In genomic region chr9:85172001-85172978, GRCh38 we compare ENCODE assay signal across 20 cellular contexts.
DNase-seq lines count a peak whose midpoint lies in the region; ATAC-seq, FAIRE-seq and TF ChIP-seq lines count a peak whose summit lies in the region.
"Had no signal": no experiment of that assay in that cellular context is flagged by ENCODE, and none has a peak within 500 bp of the region (broad histone marks: within the 10 kb centered on the region; RNA-seq: fewer than 3 reads in every experiment).

No MANE protein-coding gene starts in this region.

- no peak overlapping the region for H4K8ac ChIP-seq in mesenchymal stem cell (ENCODE audit: low read length)

- H2BK120ac ChIP-seq in mesenchymal stem cell (ENCODE audit: low read depth, low read length): no peak overlapping the region

- no peaks in the 10 kb centered on the region for H3K36me3 Mint-ChIP-seq in HFFc6 (ENCODE audit: low read depth)
- H3K36me3 Mint-ChIP-seq: stimulated activated effector memory CD8-positive, alpha-beta T cell treated with anti-CD3 and anti-CD28 coated beads, Interleukin-12 subunit alpha, Interleukin-12 subunit beta, amount 100 ng/mL, for 72 hours had no signal

- no peaks in the 10 kb centered on the region for H3K27me3 ChIP-seq in BLaER1
- H3K27me3 ChIP-seq in KMS-11 (ENCODE audit: insufficient read depth, low read depth): no peaks in the 10 kb centered on the region
- H3K27me3 ChIP-seq in mesenchymal stem cell (ENCODE audit: control insufficient read depth in 1 of 2, insufficient read depth in 1 of 2, low read length in 2 of 2): no peaks in the 10 kb centered on the region
- no peaks in the 10 kb centered on the region for H3K27me3 ChIP-seq in sigmoid colon
- H3K27me3 ChIP-seq: transverse colon had no signal

- H3K4me3 Mint-ChIP-seq in HFFc6: no peak overlapping the region
- H3K4me3 Mint-ChIP-seq: activated CD4-positive, alpha-beta T cell treated with anti-CD3 and anti-CD28 coated beads, Interleukin-2, amount 10 ng/mL, durations not matched to agents 24 days and 14 days; CD4-positive, alpha-beta T cell; H9; stimulated activated effector memory CD8-positive, alpha-beta T cell treated with anti-CD3 and anti-CD28 coated beads, Interleukin-12 subunit alpha, Interleukin-12 subunit beta, amount 100 ng/mL, for 72 hours had no signal

- H3K9ac ChIP-seq in BLaER1: no peak overlapping the region
- no peak overlapping the region for H3K9ac ChIP-seq in KMS-11
- peak overlapping the region; percentile 15 for H3K9ac ChIP-seq in mesenchymal stem cell (ENCODE audit: low read length)

- H3K9me3 Mint-ChIP-seq in HFFc6: peaks cover 31% of the 10 kb centered on the region
- H3K9me3 Mint-ChIP-seq: activated CD4-positive, alpha-beta T cell treated with anti-CD3 and anti-CD28 coated beads, Interleukin-2, amount 10 ng/mL, durations not matched to agents 24 days and 14 days; CD4-positive, alpha-beta T cell had no signal

- H2BK5ac ChIP-seq in mesenchymal stem cell (ENCODE audit: low read depth, low read length, poor library complexity, severe bottlenecking): no peak overlapping the region

- no peaks in the 10 kb centered on the region for H3K4me1 Mint-ChIP-seq in HFFc6 (ENCODE audit: low read depth)
- H3K4me1 Mint-ChIP-seq: activated CD4-positive, alpha-beta T cell treated with anti-CD3 and anti-CD28 coated beads, Interleukin-2, amount 10 ng/mL, durations not matched to agents 24 days and 14 days; stimulated activated effector memory CD8-positive, alpha-beta T cell treated with anti-CD3 and anti-CD28 coated beads, Interleukin-12 subunit alpha, Interleukin-12 subunit beta, amount 100 ng/mL, for 72 hours had no signal

- TF ChIP-seq CTCF in KMS-11 (conservative IDR thresholded peaks at IDR 0.05; ENCODE audit: low read depth, low read length): no peak
- TF ChIP-seq CTCF in HFFc6 (IDR thresholded peaks at IDR 0.05): no peak
- TF ChIP-seq CTCF in sigmoid colon (IDR thresholded peaks at IDR 0.05): no peak

- no peak overlapping the region for H4K91ac ChIP-seq in mesenchymal stem cell (ENCODE audit: low read length)

- H3K4me1 ChIP-seq in BLaER1: peaks cover 14% of the 10 kb centered on the region
- H3K4me1 ChIP-seq in KMS-11 (ENCODE audit: low read depth, poor library complexity, severe bottlenecking): peaks cover 16% of the 10 kb centered on the region
- no peaks in the 10 kb centered on the region for H3K4me1 ChIP-seq in mesenchymal stem cell (ENCODE audit: control insufficient read depth, insufficient read depth, low read depth, low read length)
- H3K4me1 ChIP-seq in sigmoid colon: no peaks in the 10 kb centered on the region
- H3K4me1 ChIP-seq: A549, gastroesophageal sphincter, transverse colon had no signal

- no peak for TF ChIP-seq POLR2A in sigmoid colon (IDR thresholded peaks at IDR 0.05)

- WGBS in mesenchymal stem cell: 69% methylated on average over 4 of the region's 7 CpGs
- 75 to 77% methylated on average over 7 of the region's 7 CpGs for WGBS in sigmoid colon, 2 donors

- no peaks in the 10 kb centered on the region for H3K27me3 Mint-ChIP-seq in HFFc6 (ENCODE audit: insufficient read depth)
- H3K27me3 Mint-ChIP-seq: activated CD4-positive, alpha-beta T cell treated with anti-CD3 and anti-CD28 coated beads, Interleukin-2, amount 10 ng/mL, durations not matched to agents 24 days and 14 days had no signal

- TF ChIP-seq EP300 in sigmoid colon (IDR thresholded peaks at IDR 0.05): no peak

- intact Hi-C loops in sigmoid colon (cut with DNase I): no loop called here

- H4K20me1 ChIP-seq in BLaER1: no peaks in the 10 kb centered on the region
- no peaks in the 10 kb centered on the region for H4K20me1 ChIP-seq in KMS-11 (ENCODE audit: insufficient read depth)

- H3K18ac ChIP-seq in mesenchymal stem cell (ENCODE audit: low read depth in 1 of 2, low read length in 2 of 2): no peak overlapping the region

- H2AFZ ChIP-seq in KMS-11 (ENCODE audit: low read depth) (peak overlapping the region; percentile 17; the same call in 1 of the 2 replicates), mesenchymal stem cell (ENCODE audit: low read depth, low read length) (no peak overlapping the region)

- no peak overlapping the region for H3K27ac Mint-ChIP-seq in HFFc6
- H3K27ac Mint-ChIP-seq: activated CD4-positive, alpha-beta T cell treated with anti-CD3 and anti-CD28 coated beads, Interleukin-2, amount 10 ng/mL, durations not matched to agents 24 days and 14 days; CD4-positive, alpha-beta T cell; stimulated activated effector memory CD8-positive, alpha-beta T cell treated with anti-CD3 and anti-CD28 coated beads, Interleukin-12 subunit alpha, Interleukin-12 subunit beta, amount 100 ng/mL, for 72 hours had no signal

- H3K4me2 ChIP-seq in BLaER1 (peak overlapping the region; percentile 33; the same call in 1 of the 2 replicates), KMS-11 (peak overlapping the region; percentile 12; the same call in 1 of the 2 replicates), mesenchymal stem cell (ENCODE audit: low read length, poor library complexity, severe bottlenecking) (no peak overlapping the region)
- H3K4me2 ChIP-seq: A549 had no signal

- H3K23ac ChIP-seq in mesenchymal stem cell (ENCODE audit: low read length in 2 of 2): no peak overlapping the region

- H3K27ac ChIP-seq in BLaER1 (no peak overlapping the region), KMS-11 (no peak overlapping the region), mesenchymal stem cell (ENCODE audit: low read length, poor library complexity, severe bottlenecking) (no peak overlapping the region), sigmoid colon (no peak overlapping the region)
- H3K27ac ChIP-seq: A549, gastroesophageal sphincter, transverse colon had no signal

- no peaks in the 10 kb centered on the region for H3K79me1 ChIP-seq in mesenchymal stem cell (replicated peaks; ENCODE audit: low read length, poor library complexity, severe bottlenecking)

- peak; percentile 41 for FAIRE-seq in endometrium (lab: Jason Lieb, UNC)
- FAIRE-seq: A549 had no signal

- H2BK15ac ChIP-seq in mesenchymal stem cell (ENCODE audit: low read depth, poor library complexity, severe bottlenecking): no peak overlapping the region

- H3K4me3 ChIP-seq in BLaER1 (no peak overlapping the region), KMS-11 (IDR thresholded peaks at IDR 0.05; ENCODE audit: insufficient read depth, low read depth, low read length) (no peak overlapping the region), mesenchymal stem cell (ENCODE audit: insufficient read depth in 1 of 2, low read depth in 1 of 2, low read length in 2 of 2) (no peak overlapping the region), sigmoid colon (no peak overlapping the region)
- H3K4me3 ChIP-seq: A549, gastroesophageal sphincter, transverse colon had no signal

- no peak overlapping the region for H2AK5ac ChIP-seq in mesenchymal stem cell (ENCODE audit: low read length, severe bottlenecking)

- H3K4ac ChIP-seq in mesenchymal stem cell (ENCODE audit: low read depth in 1 of 2, low read length in 2 of 2): no peak overlapping the region

- H3K14ac ChIP-seq in mesenchymal stem cell (ENCODE audit: low read length in 2 of 2): no peak overlapping the region

- H3K36me3 ChIP-seq in BLaER1 (no peaks in the 10 kb centered on the region), KMS-11 (ENCODE audit: insufficient read depth) (no peaks in the 10 kb centered on the region), mesenchymal stem cell (ENCODE audit: control insufficient read depth in 1 of 2, insufficient read depth in 2 of 2, low read depth in 1 of 2, low read length in 2 of 2) (no peaks in the 10 kb centered on the region), sigmoid colon (no peaks in the 10 kb centered on the region)
- H3K36me3 ChIP-seq: gastroesophageal sphincter, transverse colon had no signal

- H3K79me2 ChIP-seq in KMS-11 (ENCODE audit: insufficient read depth, low read depth): no peaks in the 10 kb centered on the region

- ATAC-seq in HG03108 (IDR thresholded peaks at IDR 0.05; ENCODE audit: unreplicated experiment): no peak
- ATAC-seq: A549; gastroesophageal sphincter; SK-N-SH treated with all-trans-retinoic acid at 6 μM for 48 hours; stimulated activated effector memory CD8-positive, alpha-beta T cell treated with anti-CD3 and anti-CD28 coated beads, Interleukin-12 subunit alpha, Interleukin-12 subunit beta, amount 100 ng/mL, for 72 hours had no signal

- H3K9me3 ChIP-seq in BLaER1 (peaks cover 10% of the 10 kb centered on the region), mesenchymal stem cell (ENCODE audit: control insufficient read depth, low read length) (peaks cover 7% of the 10 kb centered on the region), sigmoid colon (no peaks in the 10 kb centered on the region)
- H3K9me3 ChIP-seq: A549, gastroesophageal sphincter, transverse colon had no signal

- DNase-seq in mesenchymal stem cell (no peak), HFFc6 (no peak), sigmoid colon (no peak)
- no peak for DNase-seq in stimulated activated CD4-positive, alpha-beta T cell treated with anti-CD3 and anti-CD28 coated beads, Interleukin-1b, Interleukin-23, amount 100 ng/mL, for 48 hours
- DNase-seq: activated CD4-positive, alpha-beta T cell treated with anti-CD3 and anti-CD28 coated beads, Interleukin-2, amount 10 ng/mL, durations not matched to agents 24 days and 14 days; activated naive CD4-positive, alpha-beta T cell treated with anti-CD3 and anti-CD28 coated beads, Interleukin-2, amount 50 U/mL, for 16 hours; CD4-positive, alpha-beta T cell; effector CD4-positive, alpha-beta T cell; H9; NCI-H345; occipital lobe; transverse colon had no signal

- H2BK12ac ChIP-seq in mesenchymal stem cell (ENCODE audit: low read length in 2 of 2): no peak overlapping the region
